ENCODE assay signal across 10 cellular contexts in the genomic region with DNA sequence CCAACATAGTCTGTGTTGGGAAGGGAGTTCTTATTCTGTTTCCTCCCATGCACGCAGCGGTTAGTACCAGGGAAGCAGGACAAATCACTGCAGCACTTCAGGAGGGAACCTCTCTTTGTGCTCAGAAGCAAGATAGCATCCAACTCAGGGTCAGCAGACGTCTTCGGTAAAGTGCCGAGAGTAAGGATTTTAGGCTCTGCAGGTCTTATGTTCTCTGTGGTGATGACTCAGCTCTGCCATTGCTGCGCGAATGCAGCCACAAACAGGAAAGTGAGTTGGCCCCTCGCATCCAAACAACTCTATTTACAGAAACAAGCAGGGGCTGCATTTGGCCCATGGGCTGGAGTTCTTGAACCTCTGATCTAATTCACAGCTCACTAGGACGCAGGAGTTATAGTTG.
DNase-seq lines count a peak whose midpoint lies in the region; ATAC-seq and TF ChIP-seq lines count a peak whose summit lies in the region.
"Had no signal": no experiment of that assay in that cellular context is flagged by ENCODE, and none has a peak within 500 bp of the region (broad histone marks: within the 10 kb centered on the region; RNA-seq: fewer than 3 reads in every experiment).

No MANE protein-coding gene starts in this region.

- DNase-seq in EH (ENCODE audit: low read depth) (peak; percentile 37), RPMI7951 (ENCODE audit: low read depth) (peak; percentile 60), dorsolateral prefrontal cortex (peak in 1 of 10 donors; percentile 22), osteoblast (ENCODE audit: insufficient read length, low spot score, missing footprints) (peak; percentile 72), NCI-H82 (lab: John Stamatoyannopoulos, UW) (no peak), right atrium auricular region (ENCODE audit: low spot score) (no peak)
- DNase-seq in activated CD8-positive, alpha-beta memory T cell treated with anti-CD3 and anti-CD28 coated beads for 24 hours, result no peak
- DNase-seq: NCI-H1105 had no signal

- ATAC-seq in GM21526 (IDR thresholded peaks at IDR 0.05; ENCODE audit: low FRiP score, unreplicated experiment), result no peak

- H4K20me1 ChIP-seq in osteoblast (ENCODE audit: insufficient read depth, low read length), result no peaks in the 10 kb centered on the region

- intact Hi-C loops in dorsolateral prefrontal cortex (cut with DNase I), result no loop called here

- peak overlapping the region in 16 of 59 donors; percentile 1 to 42 (median 10) for H3K4me3 ChIP-seq in dorsolateral prefrontal cortex
- H3K4me3 ChIP-seq in osteoblast (ENCODE audit: insufficient read depth, low read length), result peak overlapping the region; percentile 21
- no peak overlapping the region for H3K4me3 ChIP-seq in right atrium auricular region

- no peaks in the 10 kb centered on the region for H3K79me2 ChIP-seq in osteoblast (ENCODE audit: insufficient read depth, low read length)

- peak overlapping the region; percentile 63 for H2AFZ ChIP-seq in osteoblast (ENCODE audit: low read length)

- TF ChIP-seq CTCF in dorsolateral prefrontal cortex (IDR thresholded peaks at IDR 0.05 in 54 of 56, conservative IDR thresholded peaks at IDR 0.05 in 2 of 56; ENCODE audit: low read depth in 1 of 56, partially characterized antibody in 56 of 56) (no peak), osteoblast (IDR thresholded peaks at IDR 0.05; ENCODE audit: extremely low read depth, low read depth, low read length) (no peak), right atrium auricular region (IDR thresholded peaks at IDR 0.05) (no peak)

- no peaks in the 10 kb centered on the region for H3K36me3 ChIP-seq in osteoblast (ENCODE audit: insufficient read depth, low read length)
- no peaks in the 10 kb centered on the region for H3K36me3 ChIP-seq in right atrium auricular region

- H3K27me3 ChIP-seq in dorsolateral prefrontal cortex (no peaks in the 10 kb centered on the region), osteoblast (ENCODE audit: insufficient read depth, low read length) (no peaks in the 10 kb centered on the region), right atrium auricular region (no peaks in the 10 kb centered on the region)

- H3K9me3 ChIP-seq in osteoblast (ENCODE audit: low read depth, low read length) (no peaks in the 10 kb centered on the region), right atrium auricular region (no peaks in the 10 kb centered on the region)

- peak overlapping the region; percentile 54 for H3K4me2 ChIP-seq in osteoblast (ENCODE audit: insufficient read depth, low read length)

- peak overlapping the region; percentile 76 to 100 (median 97) for H3K27ac ChIP-seq in dorsolateral prefrontal cortex
- no peak overlapping the region for H3K27ac ChIP-seq in osteoblast (ENCODE audit: low read depth, low read length)
- peak overlapping the region in 1 of 2 donors; percentile 0 for H3K27ac ChIP-seq in right atrium auricular region
- H3K27ac ChIP-seq: epithelial cell of prostate had no signal

- peaks cover 31% of the 10 kb centered on the region for H3K4me1 ChIP-seq in osteoblast (ENCODE audit: insufficient read depth, low read length)
- H3K4me1 ChIP-seq in right atrium auricular region, result peaks cover 0 to 8% of the 10 kb centered on the region in 2 donors

Comparison
In these comparisons a context has a peak if more than half of its experiments do, and no peak if none do; other contexts are left out.
1. DNase-seq: peak in EH (single experiment), RPMI7951 (single experiment) and osteoblast (single experiment); none in NCI-H82 (single experiment), right atrium auricular region (single experiment) and activated CD8-positive, alpha-beta memory T cell treated with anti-CD3 and anti-CD28 coated beads for 24 hours (single experiment).